In the genomic region with DNA sequence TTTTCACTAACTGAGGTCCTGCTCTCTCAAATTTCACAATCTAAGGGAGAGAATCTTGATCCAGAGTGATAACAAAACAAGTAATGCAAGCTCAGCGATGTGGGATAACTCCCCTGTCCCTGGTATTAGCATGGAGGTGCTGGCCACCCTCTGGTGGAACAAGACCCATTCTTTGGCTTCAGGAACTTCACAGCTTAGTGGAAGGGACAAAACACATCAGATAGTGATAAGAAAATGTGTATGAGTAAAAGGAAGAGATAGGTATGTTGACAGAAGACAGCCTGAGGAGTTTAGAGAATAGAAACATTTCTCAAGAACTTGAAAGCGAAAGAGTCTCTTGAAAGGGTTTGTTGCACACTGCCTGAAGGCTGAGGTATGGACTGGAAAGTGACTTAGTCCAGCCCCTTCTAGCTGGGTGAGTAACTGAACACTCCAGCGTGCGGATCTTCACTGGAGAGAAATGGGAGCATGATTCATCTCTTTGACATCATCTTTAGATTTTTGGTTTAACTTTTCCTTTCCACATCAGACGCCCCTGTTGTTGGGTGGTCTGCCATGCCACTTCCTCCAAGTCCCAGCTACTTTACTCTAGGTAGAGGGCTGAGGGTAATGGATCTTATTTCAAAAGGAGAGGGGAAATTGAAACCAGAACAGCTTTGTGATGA, we compare ENCODE assay signal across 8 cellular contexts. TPM values are rescaled to one million over a fixed set of nuclear protein-coding genes. Genes with fewer than 3 reads are reported as not detected.
DNase-seq lines count a peak whose midpoint lies in the region; ATAC-seq, FAIRE-seq and TF ChIP-seq lines count a peak whose summit lies in the region.

No MANE protein-coding gene starts in this region.

- CTCF ChIA-PET in MCF 10A (lab: Yijun Ruan, JAX) (interaction anchor here (0.8 to 2.2 kb wide), 2 partner anchors 24 to 140 kb away, joined by 3 to 8 read pairs; no protein-coding TSS in a partner anchor), mammary epithelial cell (lab: Charles Lee; ENCODE audit: low non-redundant PET) (no interaction called here)

- H2AFZ ChIP-seq in mammary epithelial cell (ENCODE audit: low read depth, low read length): no peak overlapping the region
- peak overlapping the region; percentile 33 for H2AFZ ChIP-seq in astrocyte (ENCODE audit: low read depth, low read length)

- ATAC-seq in HG03175 (IDR thresholded peaks at IDR 0.05; ENCODE audit: unreplicated experiment) (peak; percentile 81), lower lobe of right lung (no peak)

- FAIRE-seq in astrocyte (lab: Jason Lieb, UNC): peak; percentile 67

- H3K79me2 ChIP-seq in mammary epithelial cell (ENCODE audit: insufficient read depth, low read length) (no peaks in the 10 kb centered on the region), astrocyte (ENCODE audit: insufficient read depth, low read length) (no peaks in the 10 kb centered on the region)

- H3K27me3 Mint-ChIP-seq in MCF 10A (ENCODE audit: insufficient read depth, unreplicated experiment) (no peaks in the 10 kb centered on the region), astrocyte (ENCODE audit: low read depth, unreplicated experiment) (no peaks in the 10 kb centered on the region), progenitor cell of endocrine pancreas (peaks cover 25% of the 10 kb centered on the region)

- in situ Hi-C loops in mammary epithelial cell (cut with MboI; ENCODE audit: low sequenced_read_pairs in 2 of 2): loop anchor here in 1 of 2 donors (10.0 kb wide), 1 partner anchor 142 kb away; the partner anchor contains the start of gene SMIM15

- BruUV-seq in MCF 10A (replicated peaks; lab: Mats Ljungman, UMichigan) (no TSS peak), mammary epithelial cell (replicated peaks; lab: Mats Ljungman, UMichigan) (no TSS peak)

- POLR2A ChIA-PET in MCF 10A (lab: Yijun Ruan, JAX): interaction anchor here (0.9 to 1.5 kb wide), 3 partner anchors 21 to 102 kb away, joined by 3 to 15 read pairs (median 3); partner anchors contain the start of gene ZSWIM6

- H3K36me3 ChIP-seq in mammary epithelial cell (ENCODE audit: insufficient read depth, low read length) (no peaks in the 10 kb centered on the region), astrocyte (ENCODE audit: insufficient read depth, low read length) (no peaks in the 10 kb centered on the region), thymus (ENCODE audit: control insufficient read depth, insufficient read depth) (no peaks in the 10 kb centered on the region), lower lobe of right lung (no peaks in the 10 kb centered on the region)

- H3K4me3 ChIP-seq in mammary epithelial cell (replicated peaks in 1 of 3; ENCODE audit: insufficient read depth in 1 of 3, low read depth in 2 of 3, low read length in 3 of 3): no peak overlapping the region
- H3K4me3 ChIP-seq in astrocyte (ENCODE audit: insufficient read depth, low read depth, low read length): no peak overlapping the region
- H3K4me3 ChIP-seq in thymus (ENCODE audit: low read length): no peak overlapping the region
- H3K4me3 ChIP-seq in lower lobe of right lung: no peak overlapping the region

- DNase-seq in MCF 10A (ENCODE audit: unreplicated experiment): peak; percentile 55
- no peak for DNase-seq in mammary epithelial cell
- DNase-seq in astrocyte (ENCODE audit: low read depth): peak; percentile 88
- DNase-seq in NCI-H1694 treated with DMSO at 0.1 percent for 48 hours (lab: John Stamatoyannopoulos, UW): no peak
- no peak for DNase-seq in progenitor cell of endocrine pancreas (ENCODE audit: low spot score, unreplicated experiment)
- DNase-seq in lower lobe of right lung: no peak

- H3K4me1 Mint-ChIP-seq in MCF 10A (ENCODE audit: insufficient read depth, unreplicated experiment): peaks cover 30% of the 10 kb centered on the region
- H3K4me1 Mint-ChIP-seq in astrocyte (ENCODE audit: low read depth, unreplicated experiment): peaks cover 63% of the 10 kb centered on the region
- peaks cover 22% of the 10 kb centered on the region for H3K4me1 Mint-ChIP-seq in progenitor cell of endocrine pancreas (ENCODE audit: low read depth)

- H3K4me3 Mint-ChIP-seq in MCF 10A (ENCODE audit: unreplicated experiment) (no peak overlapping the region), astrocyte (ENCODE audit: unreplicated experiment) (peak overlapping the region; percentile 14), progenitor cell of endocrine pancreas (ENCODE audit: low read depth) (no peak overlapping the region)

- dilution Hi-C loops in mammary epithelial cell (cut with HindIII; ENCODE audit: low sequenced_read_pairs): no loop called here

- TF ChIP-seq CTCF in MCF 10A (IDR thresholded peaks at IDR 0.05; ENCODE audit: unreplicated experiment) (no peak), mammary epithelial cell (conservative IDR thresholded peaks at IDR 0.05 in 1 of 2, IDR thresholded peaks at IDR 0.05 in 1 of 2; ENCODE audit: extremely low read depth in 1 of 2, insufficient read depth in 1 of 2, low read depth in 1 of 2, low read length in 2 of 2) (no peak), astrocyte (IDR thresholded peaks at IDR 0.05; ENCODE audit: insufficient read depth, low read depth, low read length) (no peak), progenitor cell of endocrine pancreas (IDR thresholded peaks at IDR 0.05; ENCODE audit: unreplicated experiment) (no peak), lower lobe of right lung (IDR thresholded peaks at IDR 0.05) (no peak)

- H3K9me3 ChIP-seq in mammary epithelial cell (replicated peaks; ENCODE audit: insufficient read depth, low read length) (no peaks in the 10 kb centered on the region), astrocyte (ENCODE audit: insufficient read depth, low read depth, low read length) (no peaks in the 10 kb centered on the region), thymus (ENCODE audit: control insufficient read depth) (no peaks in the 10 kb centered on the region), lower lobe of right lung (no peaks in the 10 kb centered on the region)

- H3K4me1 ChIP-seq in mammary epithelial cell (ENCODE audit: insufficient read depth, low read length) (peaks cover 44% of the 10 kb centered on the region), astrocyte (ENCODE audit: insufficient read depth, low read length) (peaks cover 40% of the 10 kb centered on the region), thymus (ENCODE audit: control insufficient read depth, insufficient read depth, low read length) (no peaks in the 10 kb centered on the region), lower lobe of right lung (peaks cover 37% of the 10 kb centered on the region)

- intact Hi-C loops in MCF 10A (cut with micrococcal nuclease) (no loop called here), mammary epithelial cell (cut with micrococcal nuclease) (no loop called here), lower lobe of right lung (cut with DNase I) (no loop called here)

- H3K27ac Mint-ChIP-seq in MCF 10A (ENCODE audit: low read depth, unreplicated experiment) (peak overlapping the region; percentile 66), astrocyte (ENCODE audit: unreplicated experiment) (peak overlapping the region; percentile 82), progenitor cell of endocrine pancreas (no peak overlapping the region)

- H3K27ac ChIP-seq in mammary epithelial cell (ENCODE audit: insufficient read depth, low read depth, low read length) (no peak overlapping the region), astrocyte (ENCODE audit: low read depth, low read length) (peak overlapping the region; percentile 59), thymus (ENCODE audit: low read depth) (peak overlapping the region; percentile 26), lower lobe of right lung (no peak overlapping the region)

- no peaks in the 10 kb centered on the region for H4K20me1 ChIP-seq in mammary epithelial cell (ENCODE audit: insufficient read depth, low read length)
- no peaks in the 10 kb centered on the region for H4K20me1 ChIP-seq in astrocyte (ENCODE audit: insufficient read depth, low read length)

- H3K9me3 Mint-ChIP-seq in MCF 10A (ENCODE audit: unreplicated experiment) (no peaks in the 10 kb centered on the region), astrocyte (ENCODE audit: unreplicated experiment) (peaks cover 2% of the 10 kb centered on the region), progenitor cell of endocrine pancreas (ENCODE audit: low read depth) (no peaks in the 10 kb centered on the region)

- 73% methylated on average over 5 of the region's 5 CpGs for WGBS in mammary epithelial cell (ENCODE audit: low coverage, missing lambda C conversion rate)
- 84% methylated on average over 5 of the region's 5 CpGs for WGBS in thymus

- no peaks in the 10 kb centered on the region for H3K36me3 Mint-ChIP-seq in MCF 10A (ENCODE audit: insufficient read depth, unreplicated experiment)
- no peaks in the 10 kb centered on the region for H3K36me3 Mint-ChIP-seq in astrocyte (ENCODE audit: low read depth, unreplicated experiment)
- no peaks in the 10 kb centered on the region for H3K36me3 Mint-ChIP-seq in progenitor cell of endocrine pancreas (ENCODE audit: insufficient read depth)

- H3K9ac ChIP-seq in mammary epithelial cell (ENCODE audit: insufficient read depth, low read length): no peak overlapping the region
- peak overlapping the region; percentile 25 for H3K9ac ChIP-seq in astrocyte (ENCODE audit: low read length)

- no peaks in the 10 kb centered on the region for H3K27me3 ChIP-seq in mammary epithelial cell (ENCODE audit: insufficient read depth, low read length)
- no peaks in the 10 kb centered on the region for H3K27me3 ChIP-seq in astrocyte (ENCODE audit: insufficient read depth, low read length)
- H3K27me3 ChIP-seq in thymus (ENCODE audit: control insufficient read depth, insufficient read depth): no peaks in the 10 kb centered on the region
- no peaks in the 10 kb centered on the region for H3K27me3 ChIP-seq in lower lobe of right lung (ENCODE audit: low read depth)

- H3K4me2 ChIP-seq in mammary epithelial cell (ENCODE audit: insufficient read depth, low read depth, low read length) (no peak overlapping the region), astrocyte (ENCODE audit: low read length) (peak overlapping the region; percentile 66)

RNA-seq across cellular contexts. Expression of gene ZSWIM6, which starts 25.4 kb away (rescaled TPM):
- total RNA-seq in MCF 10A (2022): 12.0 and 13.5 TPM in 2 replicates
- 1 to 10 TPM; 9.3 to 9.7 TPM for total RNA-seq in mammary epithelial cell
- 6.8 TPM for polyA plus RNA-seq in mammary epithelial cell
- 2.3 TPM for polyA minus RNA-seq in mammary epithelial cell
- total RNA-seq in astrocyte: 33.8 and 40.1 TPM in 2 replicates
- 9.0 TPM for polyA plus RNA-seq in thymus
- total RNA-seq in progenitor cell of endocrine pancreas: 33.4 and 35.2 TPM in 2 replicates
- total RNA-seq in lower lobe of right lung: 18.1 TPM

Comparison
In these comparisons a context has a peak if more than half of its experiments do, and no peak if none do; other contexts are left out.
1. DNase-seq: peak in MCF 10A (single experiment) and astrocyte (single experiment); none in mammary epithelial cell (single experiment), NCI-H1694 treated with DMSO at 0.1 percent for 48 hours (single experiment), progenitor cell of endocrine pancreas (single experiment) and lower lobe of right lung (single experiment).
2. H3K27ac ChIP-seq: peak in astrocyte (single experiment) and thymus (single experiment); none in mammary epithelial cell (single experiment) and lower lobe of right lung (single experiment).